ENCODE assay signal across 14 cellular contexts in the genomic region with DNA sequence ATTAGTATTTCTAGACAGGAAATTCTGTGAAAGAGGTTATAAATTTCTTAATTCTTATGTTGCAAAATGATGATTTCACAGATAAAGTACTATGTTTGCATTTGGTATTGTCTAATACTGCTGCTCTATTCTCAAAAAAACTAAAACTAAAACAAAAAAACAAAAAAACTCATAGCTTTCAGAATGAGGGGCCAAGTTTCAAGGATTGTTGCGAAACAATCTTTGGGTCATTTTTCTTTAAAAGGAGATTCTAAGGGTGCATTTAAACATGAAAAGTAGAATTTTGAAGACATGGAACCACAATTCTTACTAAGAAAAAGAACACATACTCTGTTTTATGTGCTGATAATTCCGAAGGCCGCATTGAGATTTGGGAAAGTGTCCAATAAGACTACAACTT.
DNase-seq lines count a peak whose midpoint lies in the region; ATAC-seq, FAIRE-seq and TF ChIP-seq lines count a peak whose summit lies in the region.
"Had no signal": no experiment of that assay in that cellular context is flagged by ENCODE, and none has a peak within 500 bp of the region (broad histone marks: within the 10 kb centered on the region; RNA-seq: fewer than 3 reads in every experiment).

No MANE protein-coding gene starts in this region.

- H3K9me3 Mint-ChIP-seq in GM23338 = no peaks in the 10 kb centered on the region

- no peaks in the 10 kb centered on the region for H4K20me1 ChIP-seq in GM23338 (replicated peaks; ENCODE audit: insufficient read depth)
- no peaks in the 10 kb centered on the region for H4K20me1 ChIP-seq in hepatocyte (ENCODE audit: insufficient read depth, poor library complexity, severe bottlenecking)
- H4K20me1 ChIP-seq: BLaER1 had no signal

- no peaks in the 10 kb centered on the region for H3F3A ChIP-seq in GM23338 (replicated peaks; ENCODE audit: low read depth)

- 58 to 60% methylated on average over 3 of the region's 3 CpGs for WGBS in pancreas, 2 donors
- whole genome bisulfite sequencing in hepatocyte (ENCODE audit: low lambda C conversion rate, missing lambda C conversion rate) = 89% methylated on average over 3 of the region's 3 CpGs

- DNase-seq in GM23338 (ENCODE audit: low spot score) (no peak), coronary artery (ENCODE audit: low spot score) (no peak), fibroblast of peridontal ligament (ENCODE audit: extremely low read depth) (peak; percentile 20), pancreas (no peak), hepatocyte (ENCODE audit: low spot score) (no peak), EL (no peak)
- DNase-seq: 8988T, AML-193, DMS53, H7 had no signal

- no peak for ATAC-seq in GM23338
- ATAC-seq in pancreas = no peak
- ATAC-seq in GM21717 (IDR thresholded peaks at IDR 0.05; ENCODE audit: unreplicated experiment) = no peak
- ATAC-seq in GM18517 (IDR thresholded peaks at IDR 0.05; ENCODE audit: unreplicated experiment) = no peak

- H3K4me2 ChIP-seq in GM23338 (no peak overlapping the region), hepatocyte (no peak overlapping the region)
- H3K4me2 ChIP-seq: BLaER1 had no signal

- H3K27me3 ChIP-seq in GM23338 (ENCODE audit: insufficient read depth) (no peaks in the 10 kb centered on the region), pancreas (no peaks in the 10 kb centered on the region), hepatocyte (no peaks in the 10 kb centered on the region)
- H3K27me3 ChIP-seq: BLaER1 had no signal

- peak overlapping the region; percentile 49; the same call in 1 of the 2 replicates for H3K27ac Mint-ChIP-seq in GM23338

- no peaks in the 10 kb centered on the region; the same call in 1 of the 2 replicates for H3K4me1 ChIP-seq in GM23338 (ENCODE audit: insufficient read depth)
- no peaks in the 10 kb centered on the region for H3K4me1 ChIP-seq in pancreas
- H3K4me1 ChIP-seq in hepatocyte (ENCODE audit: insufficient read depth) = no peaks in the 10 kb centered on the region
- H3K4me1 ChIP-seq: BLaER1 had no signal

- no peaks in the 10 kb centered on the region for H3K36me3 Mint-ChIP-seq in GM23338 (ENCODE audit: low read depth)

- no peaks in the 10 kb centered on the region for H3K36me3 ChIP-seq in GM23338 (ENCODE audit: insufficient read depth)
- H3K36me3 ChIP-seq in pancreas = no peaks in the 10 kb centered on the region
- H3K36me3 ChIP-seq in hepatocyte (replicated peaks; ENCODE audit: insufficient read depth, low read depth) = no peaks in the 10 kb centered on the region
- H3K36me3 ChIP-seq: BLaER1 had no signal

- H3K4me3 ChIP-seq in GM23338 (no peak overlapping the region), coronary artery (peak overlapping the region; percentile 53), pancreas (no peak overlapping the region), hepatocyte (no peak overlapping the region)
- H3K4me3 ChIP-seq: BLaER1 had no signal

- H3K4me1 Mint-ChIP-seq in GM23338 = 0 out of 3 replicates have a peak, but pooled peaks cover 4% of the 10 kb centered on the region

- FAIRE-seq in pancreas (lab: Jason Lieb, UNC) = peak; percentile 29
- FAIRE-seq: GM18507 had no signal

- H3K9me2 ChIP-seq in GM23338 (ENCODE audit: insufficient read depth) (no peaks in the 10 kb centered on the region), hepatocyte (replicated peaks; ENCODE audit: insufficient read depth) (no peaks in the 10 kb centered on the region)

- H3K4me3 Mint-ChIP-seq in GM23338 = no peak overlapping the region

- H3K79me2 ChIP-seq in GM23338 (replicated peaks; ENCODE audit: insufficient read depth) = no peaks in the 10 kb centered on the region
- H3K79me2 ChIP-seq in hepatocyte = no peaks in the 10 kb centered on the region

- TF ChIP-seq CTCF in GM23338 (conservative IDR thresholded peaks at IDR 0.05; ENCODE audit: low read depth in 2 of 2) = no peak
- TF ChIP-seq CTCF in coronary artery (IDR thresholded peaks at IDR 0.05) = no peak
- no peak for TF ChIP-seq CTCF in pancreas (IDR thresholded peaks at IDR 0.05)
- no peak for TF ChIP-seq CTCF in hepatocyte (IDR thresholded peaks at IDR 0.05; ENCODE audit: poor library complexity)

- H3K27ac ChIP-seq in GM23338 (ENCODE audit: low read depth) (no peak overlapping the region), coronary artery (no peak overlapping the region), pancreas (no peak overlapping the region), hepatocyte (no peak overlapping the region)
- H3K27ac ChIP-seq: BLaER1 had no signal

- no peaks in the 10 kb centered on the region for H3K27me3 Mint-ChIP-seq in GM23338 (ENCODE audit: insufficient read depth, low read depth, poor library complexity)

- H3K9me3 ChIP-seq in pancreas (no peaks in the 10 kb centered on the region), hepatocyte (ENCODE audit: low read depth) (no peaks in the 10 kb centered on the region)
- H3K9me3 ChIP-seq: BLaER1 had no signal

- H2AFZ ChIP-seq in GM23338 (no peak overlapping the region), hepatocyte (no peak overlapping the region)

- intact Hi-C loops in pancreas (cut with DNase I) = no loop called here

TF ChIP-seq in GM23338, 12 proteins besides CTCF, POLR2A, EP300 and RAD21 (continues in another document):
- TF ChIP-seq STAT1 (IDR thresholded peaks at IDR 0.05; ENCODE audit: unreplicated experiment) (no peak), JUNB (IDR thresholded peaks at IDR 0.05; ENCODE audit: unreplicated experiment) (no peak), EZH2 (IDR thresholded peaks at IDR 0.05; ENCODE audit: low read depth, unreplicated experiment) (no peak), NANOG (IDR thresholded peaks at IDR 0.05; ENCODE audit: borderline replicate concordance) (no peak), POLR2AphosphoS5 (IDR thresholded peaks at IDR 0.05; ENCODE audit: low read depth) (no peak), EZH2phosphoT487 (IDR thresholded peaks at IDR 0.05; ENCODE audit: unreplicated experiment) (no peak)
- TF ChIP-seq, protein P1, sequence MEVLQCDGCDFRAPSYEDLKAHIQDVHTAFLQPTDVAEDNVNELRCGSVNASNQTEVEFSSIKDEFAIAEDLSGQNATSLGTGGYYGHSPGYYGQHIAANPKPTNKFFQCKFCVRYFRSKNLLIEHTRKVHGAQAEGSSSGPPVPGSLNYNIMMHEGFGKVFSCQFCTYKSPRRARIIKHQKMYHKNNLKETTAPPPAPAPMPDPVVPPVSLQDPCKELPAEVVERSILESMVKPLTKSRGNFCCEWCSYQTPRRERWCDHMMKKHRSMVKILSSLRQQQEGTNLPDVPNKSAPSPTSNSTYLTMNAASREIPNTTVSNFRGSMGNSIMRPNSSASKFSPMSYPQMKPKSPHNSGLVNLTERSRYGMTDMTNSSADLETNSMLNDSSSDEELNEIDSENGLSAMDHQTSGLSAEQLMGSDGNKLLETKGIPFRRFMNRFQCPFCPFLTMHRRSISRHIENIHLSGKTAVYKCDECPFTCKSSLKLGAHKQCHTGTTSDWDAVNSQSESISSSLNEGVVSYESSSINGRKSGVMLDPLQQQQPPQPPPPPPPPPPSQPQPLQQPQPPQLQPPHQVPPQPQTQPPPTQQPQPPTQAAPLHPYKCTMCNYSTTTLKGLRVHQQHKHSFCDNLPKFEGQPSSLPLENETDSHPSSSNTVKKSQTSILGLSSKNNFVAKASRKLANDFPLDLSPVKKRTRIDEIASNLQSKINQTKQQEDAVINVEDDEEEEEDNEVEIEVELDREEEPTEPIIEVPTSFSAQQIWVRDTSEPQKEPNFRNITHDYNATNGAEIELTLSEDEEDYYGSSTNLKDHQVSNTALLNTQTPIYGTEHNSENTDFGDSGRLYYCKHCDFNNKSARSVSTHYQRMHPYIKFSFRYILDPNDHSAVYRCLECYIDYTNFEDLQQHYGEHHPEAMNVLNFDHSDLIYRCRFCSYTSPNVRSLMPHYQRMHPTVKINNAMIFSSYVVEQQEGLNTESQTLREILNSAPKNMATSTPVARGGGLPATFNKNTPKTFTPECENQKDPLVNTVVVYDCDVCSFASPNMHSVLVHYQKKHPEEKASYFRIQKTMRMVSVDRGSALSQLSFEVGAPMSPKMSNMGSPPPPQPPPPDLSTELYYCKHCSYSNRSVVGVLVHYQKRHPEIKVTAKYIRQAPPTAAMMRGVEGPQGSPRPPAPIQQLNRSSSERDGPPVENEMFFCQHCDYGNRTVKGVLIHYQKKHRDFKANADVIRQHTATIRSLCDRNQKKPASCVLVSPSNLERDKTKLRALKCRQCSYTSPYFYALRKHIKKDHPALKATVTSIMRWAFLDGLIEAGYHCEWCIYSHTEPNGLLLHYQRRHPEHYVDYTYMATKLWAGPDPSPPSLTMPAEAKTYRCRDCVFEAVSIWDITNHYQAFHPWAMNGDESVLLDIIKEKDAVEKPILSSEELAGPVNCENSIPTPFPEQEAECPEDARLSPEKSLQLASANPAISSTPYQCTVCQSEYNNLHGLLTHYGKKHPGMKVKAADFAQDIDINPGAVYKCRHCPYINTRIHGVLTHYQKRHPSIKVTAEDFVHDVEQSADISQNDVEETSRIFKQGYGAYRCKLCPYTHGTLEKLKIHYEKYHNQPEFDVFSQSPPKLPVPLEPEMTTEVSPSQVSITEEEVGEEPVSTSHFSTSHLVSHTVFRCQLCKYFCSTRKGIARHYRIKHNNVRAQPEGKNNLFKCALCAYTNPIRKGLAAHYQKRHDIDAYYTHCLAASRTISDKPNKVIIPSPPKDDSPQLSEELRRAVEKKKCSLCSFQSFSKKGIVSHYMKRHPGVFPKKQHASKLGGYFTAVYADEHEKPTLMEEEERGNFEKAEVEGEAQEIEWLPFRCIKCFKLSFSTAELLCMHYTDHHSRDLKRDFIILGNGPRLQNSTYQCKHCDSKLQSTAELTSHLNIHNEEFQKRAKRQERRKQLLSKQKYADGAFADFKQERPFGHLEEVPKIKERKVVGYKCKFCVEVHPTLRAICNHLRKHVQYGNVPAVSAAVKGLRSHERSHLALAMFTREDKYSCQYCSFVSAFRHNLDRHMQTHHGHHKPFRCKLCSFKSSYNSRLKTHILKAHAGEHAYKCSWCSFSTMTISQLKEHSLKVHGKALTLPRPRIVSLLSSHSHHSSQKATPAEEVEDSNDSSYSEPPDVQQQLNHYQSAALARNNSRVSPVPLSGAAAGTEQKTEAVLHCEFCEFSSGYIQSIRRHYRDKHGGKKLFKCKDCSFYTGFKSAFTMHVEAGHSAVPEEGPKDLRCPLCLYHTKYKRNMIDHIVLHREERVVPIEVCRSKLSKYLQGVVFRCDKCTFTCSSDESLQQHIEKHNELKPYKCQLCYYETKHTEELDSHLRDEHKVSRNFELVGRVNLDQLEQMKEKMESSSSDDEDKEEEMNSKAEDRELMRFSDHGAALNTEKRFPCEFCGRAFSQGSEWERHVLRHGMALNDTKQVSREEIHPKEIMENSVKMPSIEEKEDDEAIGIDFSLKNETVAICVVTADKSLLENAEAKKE (CRISPR knock-in tag; IDR thresholded peaks at IDR 0.05) = no peak
- TF ChIP-seq, protein P2, sequence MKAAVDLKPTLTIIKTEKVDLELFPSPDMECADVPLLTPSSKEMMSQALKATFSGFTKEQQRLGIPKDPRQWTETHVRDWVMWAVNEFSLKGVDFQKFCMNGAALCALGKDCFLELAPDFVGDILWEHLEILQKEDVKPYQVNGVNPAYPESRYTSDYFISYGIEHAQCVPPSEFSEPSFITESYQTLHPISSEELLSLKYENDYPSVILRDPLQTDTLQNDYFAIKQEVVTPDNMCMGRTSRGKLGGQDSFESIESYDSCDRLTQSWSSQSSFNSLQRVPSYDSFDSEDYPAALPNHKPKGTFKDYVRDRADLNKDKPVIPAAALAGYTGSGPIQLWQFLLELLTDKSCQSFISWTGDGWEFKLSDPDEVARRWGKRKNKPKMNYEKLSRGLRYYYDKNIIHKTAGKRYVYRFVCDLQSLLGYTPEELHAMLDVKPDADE (IDR thresholded peaks at IDR 0.05) = no peak
